21 cellular contexts compared by ENCODE assay signal in genomic region chr10:77936697-77937567, GRCh38. TPM values are rescaled to one million over a fixed set of nuclear protein-coding genes. Genes with fewer than 3 reads are reported as not detected.
"Had no signal": no experiment of that assay in that cellular context is flagged by ENCODE, and none has a peak within 500 bp of the region (broad histone marks: within the 10 kb centered on the region; RNA-seq: fewer than 3 reads in every experiment).

No MANE protein-coding gene starts in this region.

- DNase-seq: activated CD4-positive, alpha-beta T cell treated with anti-CD3 and anti-CD28 coated beads, Interleukin-2, amount 10 ng/mL, durations not matched to agents 24 days and 14 days; activated CD8-positive, alpha-beta memory T cell treated with anti-CD3 and anti-CD28 coated beads, Interleukin-2, amount 50 U/mL, for 48 hours; activated gamma-delta T cell treated with Interleukin-2 at 50 U/mL for 16 hours; activated naive CD8-positive, alpha-beta T cell treated with anti-CD3 and anti-CD28 coated beads, Interleukin-2, amount 50 U/mL, for 24 hours; effector memory CD4-positive, alpha-beta T cell; heart left ventricle; immature natural killer cell; lower lobe of right lung; mucosa of descending colon; naive thymus-derived CD4-positive, alpha-beta T cell; posterior cingulate gyrus; right cardiac atrium; stimulated activated CD4-positive, alpha-beta T cell treated with anti-CD3 and anti-CD28 coated beads, Interleukin-15, amount 100 ng/mL, for 24 hours; stimulated activated CD4-positive, alpha-beta T cell treated with anti-CD3 and anti-CD28 coated beads, Interleukin-4, amount 100 ng/mL, for 1 hour; stimulated activated naive B cell treated with anti-CD40 and anti-IgM and Interleukin-4, amounts not matched to agents 10 μg/mL and 1 μg/mL and 100 μg/mL, for 72 hours; T-helper 1 cell; T1000; tibial artery had no signal

- H3K9me3 ChIP-seq: ascending aorta, heart left ventricle, lower lobe of right lung, mucosa of descending colon, tibial artery had no signal

- H3K36me3 ChIP-seq: ascending aorta, heart left ventricle, lower lobe of right lung, tibial artery had no signal

- H3K27ac Mint-ChIP-seq: activated CD4-positive, alpha-beta T cell treated with anti-CD3 and anti-CD28 coated beads, Interleukin-2, amount 10 ng/mL, durations not matched to agents 24 days and 14 days; activated naive CD8-positive, alpha-beta T cell treated with anti-CD3 and anti-CD28 coated beads, Interleukin-2, amount 50 U/mL, for 24 hours; dendritic cell treated with granulocyte-macrophage colony-stimulating factor and Interleukin-4, amounts not matched to agents 40 ng/mL and 50 ng/mL, for 4 days; immature natural killer cell; naive thymus-derived CD4-positive, alpha-beta T cell; stimulated activated naive B cell treated with anti-CD40 and anti-IgM and Interleukin-4, amounts not matched to agents 10 μg/mL and 1 μg/mL and 100 μg/mL, for 72 hours had no signal

- H3K36me3 Mint-ChIP-seq: immature natural killer cell; naive thymus-derived CD4-positive, alpha-beta T cell; stimulated activated naive B cell treated with anti-CD40 and anti-IgM and Interleukin-4, amounts not matched to agents 10 μg/mL and 1 μg/mL and 100 μg/mL, for 72 hours had no signal

- H3K4me3 Mint-ChIP-seq: activated CD4-positive, alpha-beta T cell treated with anti-CD3 and anti-CD28 coated beads, Interleukin-2, amount 10 ng/mL, durations not matched to agents 24 days and 14 days; activated naive CD8-positive, alpha-beta T cell treated with anti-CD3 and anti-CD28 coated beads, Interleukin-2, amount 50 U/mL, for 24 hours; dendritic cell treated with granulocyte-macrophage colony-stimulating factor and Interleukin-4, amounts not matched to agents 40 ng/mL and 50 ng/mL, for 4 days; immature natural killer cell; naive thymus-derived CD4-positive, alpha-beta T cell; stimulated activated naive B cell treated with anti-CD40 and anti-IgM and Interleukin-4, amounts not matched to agents 10 μg/mL and 1 μg/mL and 100 μg/mL, for 72 hours had no signal

- ATAC-seq: activated naive CD8-positive, alpha-beta T cell treated with anti-CD3 and anti-CD28 coated beads, Interleukin-2, amount 50 U/mL, for 24 hours; heart left ventricle; lower lobe of right lung; mucosa of descending colon; naive thymus-derived CD4-positive, alpha-beta T cell; right cardiac atrium; stimulated activated naive B cell treated with anti-CD40 and anti-IgM and Interleukin-4, amounts not matched to agents 10 μg/mL and 1 μg/mL and 100 μg/mL, for 72 hours had no signal

- H3K4me1 ChIP-seq: lower lobe of right lung had no signal

- H3K4me1 Mint-ChIP-seq: activated CD4-positive, alpha-beta T cell treated with anti-CD3 and anti-CD28 coated beads, Interleukin-2, amount 10 ng/mL, durations not matched to agents 24 days and 14 days; immature natural killer cell; naive thymus-derived CD4-positive, alpha-beta T cell; stimulated activated naive B cell treated with anti-CD40 and anti-IgM and Interleukin-4, amounts not matched to agents 10 μg/mL and 1 μg/mL and 100 μg/mL, for 72 hours had no signal

- H3K4me3 ChIP-seq: ascending aorta, heart left ventricle, lower lobe of right lung, mucosa of descending colon, skin epidermis, tibial artery had no signal

- H3K27me3 Mint-ChIP-seq: activated CD4-positive, alpha-beta T cell treated with anti-CD3 and anti-CD28 coated beads, Interleukin-2, amount 10 ng/mL, durations not matched to agents 24 days and 14 days; activated naive CD8-positive, alpha-beta T cell treated with anti-CD3 and anti-CD28 coated beads, Interleukin-2, amount 50 U/mL, for 24 hours; dendritic cell treated with granulocyte-macrophage colony-stimulating factor and Interleukin-4, amounts not matched to agents 40 ng/mL and 50 ng/mL, for 4 days had no signal

- H3K27ac ChIP-seq: ascending aorta, heart left ventricle, lower lobe of right lung, skin epidermis, tibial artery had no signal

- H3K27me3 ChIP-seq: ascending aorta, heart left ventricle, tibial artery had no signal

- H3K9me3 Mint-ChIP-seq: activated CD4-positive, alpha-beta T cell treated with anti-CD3 and anti-CD28 coated beads, Interleukin-2, amount 10 ng/mL, durations not matched to agents 24 days and 14 days; activated naive CD8-positive, alpha-beta T cell treated with anti-CD3 and anti-CD28 coated beads, Interleukin-2, amount 50 U/mL, for 24 hours; dendritic cell treated with granulocyte-macrophage colony-stimulating factor and Interleukin-4, amounts not matched to agents 40 ng/mL and 50 ng/mL, for 4 days; immature natural killer cell; stimulated activated naive B cell treated with anti-CD40 and anti-IgM and Interleukin-4, amounts not matched to agents 10 μg/mL and 1 μg/mL and 100 μg/mL, for 72 hours had no signal

RNA-seq across cellular contexts. Expression of gene DLG5, which starts 10.4 kb away (rescaled TPM):
- polyA plus RNA-seq: naive thymus-derived CD4-positive, alpha-beta T cell had no signal
